15 cellular contexts compared by ENCODE assay signal in the genomic region with DNA sequence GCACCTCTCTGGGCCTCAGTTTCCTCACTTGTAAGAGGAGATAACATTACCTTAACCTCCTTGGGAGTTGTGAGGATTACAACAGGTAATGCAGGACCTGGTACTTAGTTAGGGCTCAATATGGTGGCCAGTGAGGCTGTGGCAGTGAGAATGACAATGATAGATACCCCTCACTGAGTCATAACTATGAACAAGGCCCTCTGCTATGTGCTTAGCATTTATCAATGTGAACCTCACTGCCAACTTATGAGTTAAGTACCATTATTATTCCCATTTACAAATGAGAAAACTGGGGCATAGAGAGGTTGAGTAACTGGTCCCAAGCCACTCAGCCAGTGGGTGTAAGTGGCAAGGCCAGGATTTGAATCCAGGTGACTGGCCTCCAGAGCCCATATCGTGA.
DNase-seq lines count a peak whose midpoint lies in the region; ATAC-seq and TF ChIP-seq lines count a peak whose summit lies in the region.
"Had no signal": no experiment of that assay in that cellular context is flagged by ENCODE, and none has a peak within 500 bp of the region (broad histone marks: within the 10 kb centered on the region; RNA-seq: fewer than 3 reads in every experiment).

No MANE protein-coding gene starts in this region.

- H3K4me1 Mint-ChIP-seq in activated naive CD4-positive, alpha-beta T cell treated with anti-CD3 and anti-CD28 coated beads, Interleukin-2, amount 10 ng/mL, durations not matched to agents 7 days and 5 days, result no peaks in the 10 kb centered on the region
- H3K4me1 Mint-ChIP-seq: CD8-positive, alpha-beta memory T cell; IgD-negative memory B cell had no signal

- H3K27me3 Mint-ChIP-seq in activated naive CD4-positive, alpha-beta T cell treated with anti-CD3 and anti-CD28 coated beads, Interleukin-2, amount 10 ng/mL, durations not matched to agents 7 days and 5 days, result no peaks in the 10 kb centered on the region
- H3K27me3 Mint-ChIP-seq: IgD-negative memory B cell had no signal

- H3K4me3 ChIP-seq in astrocyte of the spinal cord (ENCODE audit: low read depth, low read length), result no peak overlapping the region
- H3K4me3 ChIP-seq: BLaER1, GM12878 had no signal

- no peaks in the 10 kb centered on the region for H3K9me3 Mint-ChIP-seq in activated naive CD4-positive, alpha-beta T cell treated with anti-CD3 and anti-CD28 coated beads, Interleukin-2, amount 10 ng/mL, durations not matched to agents 7 days and 5 days

- CTCF ChIA-PET in activated naive CD4-positive, alpha-beta T cell treated with anti-CD3 and anti-CD28 coated beads, Interleukin-2, amount 10 ng/mL, durations not matched to agents 7 days and 5 days (lab: Charles Lee), result no interaction called here

- in situ Hi-C loops in astrocyte of the spinal cord (cut with HindIII; ENCODE audit: low sequenced_read_pairs), result no loop called here

- H3K27ac Mint-ChIP-seq in activated naive CD4-positive, alpha-beta T cell treated with anti-CD3 and anti-CD28 coated beads, Interleukin-2, amount 10 ng/mL, durations not matched to agents 7 days and 5 days, result no peak overlapping the region
- H3K27ac Mint-ChIP-seq: CD8-positive, alpha-beta memory T cell; IgD-negative memory B cell had no signal

- no peak for ATAC-seq in omental fat pad (ENCODE audit: low FRiP score)
- ATAC-seq: GM12878, HCT116 had no signal

- peak; percentile 12 for DNase-seq in EH (ENCODE audit: low read depth)
- peak; percentile 52 for DNase-seq in M059J (ENCODE audit: low read depth)
- peak; percentile 11 for DNase-seq in astrocyte of the spinal cord (ENCODE audit: low read depth, low spot score)
- peak; percentile 48 for DNase-seq in kidney tubule cell (ENCODE audit: low spot score)
- no peak for DNase-seq in activated naive CD4-positive, alpha-beta T cell treated with anti-CD3 and anti-CD28 coated beads, Interleukin-2, amount 10 ng/mL, durations not matched to agents 7 days and 5 days
- no peak for DNase-seq in activated CD4-positive, alpha-beta T cell treated with anti-CD3 and anti-CD28 coated beads for 1 hour
- no peak for DNase-seq in omental fat pad (ENCODE audit: low spot score)
- DNase-seq: AML-193; CD8-positive, alpha-beta memory T cell; DMS53; KG1 had no signal

- no peaks in the 10 kb centered on the region for H3K36me3 Mint-ChIP-seq in activated naive CD4-positive, alpha-beta T cell treated with anti-CD3 and anti-CD28 coated beads, Interleukin-2, amount 10 ng/mL, durations not matched to agents 7 days and 5 days
- H3K36me3 Mint-ChIP-seq: CD8-positive, alpha-beta memory T cell; IgD-negative memory B cell had no signal

- TF ChIP-seq CTCF in astrocyte of the spinal cord (IDR thresholded peaks at IDR 0.05; ENCODE audit: low read depth, low read length), result no peak
- no peak for TF ChIP-seq CTCF in omental fat pad (IDR thresholded peaks at IDR 0.05)

- H3K4me3 Mint-ChIP-seq in activated naive CD4-positive, alpha-beta T cell treated with anti-CD3 and anti-CD28 coated beads, Interleukin-2, amount 10 ng/mL, durations not matched to agents 7 days and 5 days, result no peak overlapping the region
- H3K4me3 Mint-ChIP-seq: CD8-positive, alpha-beta memory T cell; IgD-negative memory B cell had no signal

Comparison
In these comparisons a context has a peak if more than half of its experiments do, and no peak if none do; other contexts are left out.
1. DNase-seq: peak in EH (single experiment), M059J (single experiment), astrocyte of the spinal cord (single experiment) and kidney tubule cell (single experiment); none in activated naive CD4-positive, alpha-beta T cell treated with anti-CD3 and anti-CD28 coated beads, Interleukin-2, amount 10 ng/mL, durations not matched to agents 7 days and 5 days (single experiment), activated CD4-positive, alpha-beta T cell treated with anti-CD3 and anti-CD28 coated beads for 1 hour (single experiment) and omental fat pad (single experiment).